18 cellular contexts compared by ENCODE assay signal in genomic region chr1:37739222-37739621, GRCh38. TPM values are rescaled to one million over a fixed set of nuclear protein-coding genes. Genes with fewer than 3 reads are reported as not detected.
DNase-seq lines count a peak whose midpoint lies in the region; ATAC-seq and FAIRE-seq lines count a peak whose summit lies in the region.
"Had no signal": no experiment of that assay in that cellular context is flagged by ENCODE, and none has a peak within 500 bp of the region (broad histone marks: within the 10 kb centered on the region; RNA-seq: fewer than 3 reads in every experiment).

No MANE protein-coding gene starts in this region.

- no peaks in the 10 kb centered on the region for H3K36me3 ChIP-seq in small intestine (ENCODE audit: control insufficient read depth in 2 of 2, insufficient read depth in 2 of 2, low read length in 2 of 2)
- H3K36me3 ChIP-seq: tibial nerve had no signal

- H3K4me3 ChIP-seq in small intestine (ENCODE audit: low read depth in 1 of 2, low read length in 2 of 2), result no peak overlapping the region
- H3K4me3 ChIP-seq: tibial nerve had no signal

- H3K4me3 Mint-ChIP-seq in activated naive CD8-positive, alpha-beta T cell treated with anti-CD3 and anti-CD28 coated beads, Interleukin-2, amount 50 U/mL, for 24 hours, result no peak overlapping the region
- no peak overlapping the region for H3K4me3 Mint-ChIP-seq in activated naive CD8-positive, alpha-beta T cell treated with anti-CD3 and anti-CD28 coated beads for 36 hours
- H3K4me3 Mint-ChIP-seq: HFFc6 had no signal

- FAIRE-seq in small intestine (lab: Jason Lieb, UNC), result no peak
- FAIRE-seq: frontal cortex had no signal

- no peak for DNase-seq in activated naive CD8-positive, alpha-beta T cell treated with anti-CD3 and anti-CD28 coated beads, Interleukin-2, amount 50 U/mL, for 24 hours
- no peak for DNase-seq in activated naive CD8-positive, alpha-beta T cell treated with anti-CD3 and anti-CD28 coated beads for 36 hours
- DNase-seq in NCI-H226 (peak; percentile 61), epithelial cell of prostate (ENCODE audit: low read depth, low spot score) (peak; percentile 76), small intestine (peak; percentile 92), NCI-H146 treated with DMSO at 0.1 percent for 48 hours (lab: John Stamatoyannopoulos, UW; ENCODE audit: unreplicated experiment) (no peak), NCI-H345 (lab: John Stamatoyannopoulos, UW) (no peak)
- DNase-seq: activated CD4-positive, alpha-beta T cell treated with anti-CD3 and anti-CD28 coated beads for 1 hour; effector memory CD4-positive, alpha-beta T cell; HFFc6; NCI-H1048; NCI-H2227 treated with DMSO at 0.1 percent for 48 hours; OCI-M1 had no signal

- H3K4me1 ChIP-seq in small intestine (ENCODE audit: control insufficient read depth in 2 of 2, insufficient read depth in 1 of 2, low read depth in 1 of 2, low read length in 1 of 2), result peaks cover 0 to 2% of the 10 kb centered on the region in 2 donors
- H3K4me1 ChIP-seq: tibial nerve had no signal

- H3K27ac ChIP-seq in epithelial cell of prostate (peak overlapping the region; percentile 15), small intestine (ENCODE audit: low read depth in 1 of 2, low read length in 1 of 2) (peak overlapping the region in 1 of 2 donors; percentile 31)
- H3K27ac ChIP-seq: tibial nerve had no signal

- WGBS in small intestine, 3 donors, result 18 to 55% (median 31%) methylated on average over 2 of the region's 2 CpGs

- H3K27me3 Mint-ChIP-seq in activated naive CD8-positive, alpha-beta T cell treated with anti-CD3 and anti-CD28 coated beads, Interleukin-2, amount 50 U/mL, for 24 hours, result peaks cover 49% of the 10 kb centered on the region
- peaks cover 58% of the 10 kb centered on the region for H3K27me3 Mint-ChIP-seq in activated naive CD8-positive, alpha-beta T cell treated with anti-CD3 and anti-CD28 coated beads for 36 hours

- no peaks in the 10 kb centered on the region for H3K9me3 ChIP-seq in small intestine (ENCODE audit: control insufficient read depth, low read depth)

- H3K27ac Mint-ChIP-seq in activated naive CD8-positive, alpha-beta T cell treated with anti-CD3 and anti-CD28 coated beads, Interleukin-2, amount 50 U/mL, for 24 hours, result no peak overlapping the region
- H3K27ac Mint-ChIP-seq in activated naive CD8-positive, alpha-beta T cell treated with anti-CD3 and anti-CD28 coated beads for 36 hours, result no peak overlapping the region
- H3K27ac Mint-ChIP-seq: activated T-helper 2 cell treated with anti-CD3 and anti-CD28 coated beads, Interferon-gamma antibody, Interleukin-2, Interleukin-4, amounts not matched to agents 10 μg/mL and 5 μg/mL and 100 μg/mL, durations not matched to agents 14 hours and 24 hours and 36 hours; HFFc6 had no signal

- no peaks in the 10 kb centered on the region for H3K36me3 Mint-ChIP-seq in activated naive CD8-positive, alpha-beta T cell treated with anti-CD3 and anti-CD28 coated beads, Interleukin-2, amount 50 U/mL, for 24 hours (ENCODE audit: low read depth)
- no peaks in the 10 kb centered on the region for H3K36me3 Mint-ChIP-seq in activated naive CD8-positive, alpha-beta T cell treated with anti-CD3 and anti-CD28 coated beads for 36 hours

- peaks cover 5% of the 10 kb centered on the region for H3K9me3 Mint-ChIP-seq in activated naive CD8-positive, alpha-beta T cell treated with anti-CD3 and anti-CD28 coated beads, Interleukin-2, amount 50 U/mL, for 24 hours
- no peaks in the 10 kb centered on the region for H3K9me3 Mint-ChIP-seq in activated naive CD8-positive, alpha-beta T cell treated with anti-CD3 and anti-CD28 coated beads for 36 hours
- H3K9me3 Mint-ChIP-seq: activated T-helper 2 cell treated with anti-CD3 and anti-CD28 coated beads, Interferon-gamma antibody, Interleukin-2, Interleukin-4, amounts not matched to agents 10 μg/mL and 5 μg/mL and 100 μg/mL, durations not matched to agents 14 hours and 24 hours and 36 hours; HFFc6 had no signal

- H3K4me1 Mint-ChIP-seq in activated naive CD8-positive, alpha-beta T cell treated with anti-CD3 and anti-CD28 coated beads, Interleukin-2, amount 50 U/mL, for 24 hours, result no peaks in the 10 kb centered on the region
- H3K4me1 Mint-ChIP-seq in activated naive CD8-positive, alpha-beta T cell treated with anti-CD3 and anti-CD28 coated beads for 36 hours, result peaks cover 2% of the 10 kb centered on the region

- ATAC-seq in activated naive CD8-positive, alpha-beta T cell treated with anti-CD3 and anti-CD28 coated beads, Interleukin-2, amount 50 U/mL, for 24 hours, result peak; percentile 80
- no peak for ATAC-seq in HG02588 (IDR thresholded peaks at IDR 0.05; ENCODE audit: unreplicated experiment)

- H3K27me3 ChIP-seq in small intestine (ENCODE audit: control insufficient read depth in 2 of 2, insufficient read depth in 2 of 2, low read length in 2 of 2), result peaks cover 0 to 13% of the 10 kb centered on the region in 2 donors

RNA-seq across cellular contexts. Expression of gene EPHA10, which starts 25.7 kb away (rescaled TPM):
- not detected for total RNA-seq in activated naive CD8-positive, alpha-beta T cell treated with anti-CD3 and anti-CD28 coated beads for 36 hours
- 1 to 10 TPM; 1.9 to 5.4 (median 5.1) TPM for polyA plus RNA-seq in small intestine
- total RNA-seq: HFFc6; T-helper 1 cell treated with Interleukin-12 subunit alpha and Interleukin-12 subunit beta and Interleukin-4 antibody, amounts not matched to agents 30 ng/mL and 1 ng/mL, for 36 hours had no signal

RNA-seq across cellular contexts. Expression of gene CDCA8, which starts 46.9 kb away (rescaled TPM):
- 10 to 100 TPM; 60.7 to 61.9 TPM for total RNA-seq in activated naive CD8-positive, alpha-beta T cell treated with anti-CD3 and anti-CD28 coated beads for 36 hours
- 10 to 100 TPM in 1 of 3 donors, 1 to 10 TPM in 2; 4.0 to 23.5 (median 4.6) TPM for polyA plus RNA-seq in small intestine

RNA-seq across cellular contexts. Expression of gene MANEAL, which starts 54.4 kb away (rescaled TPM):
- 1 to 10 TPM; 1.5 TPM for total RNA-seq in activated naive CD8-positive, alpha-beta T cell treated with anti-CD3 and anti-CD28 coated beads for 36 hours
- 1 to 10 TPM in 1 of 3 donors, under 1 TPM in 2; 0.81 to 6.1 (median 0.89) TPM for polyA plus RNA-seq in small intestine

Comparison
In these comparisons a context has a peak if more than half of its experiments do, and no peak if none do; other contexts are left out.
1. DNase-seq: peak in NCI-H226 (single experiment), epithelial cell of prostate (single experiment) and small intestine (single experiment); none in activated naive CD8-positive, alpha-beta T cell treated with anti-CD3 and anti-CD28 coated beads, Interleukin-2, amount 50 U/mL, for 24 hours (single experiment), activated naive CD8-positive, alpha-beta T cell treated with anti-CD3 and anti-CD28 coated beads for 36 hours (single experiment), NCI-H146 treated with DMSO at 0.1 percent for 48 hours (single experiment) and NCI-H345 (single experiment).